ENCODE assay signal across 17 cellular contexts in the genomic region with DNA sequence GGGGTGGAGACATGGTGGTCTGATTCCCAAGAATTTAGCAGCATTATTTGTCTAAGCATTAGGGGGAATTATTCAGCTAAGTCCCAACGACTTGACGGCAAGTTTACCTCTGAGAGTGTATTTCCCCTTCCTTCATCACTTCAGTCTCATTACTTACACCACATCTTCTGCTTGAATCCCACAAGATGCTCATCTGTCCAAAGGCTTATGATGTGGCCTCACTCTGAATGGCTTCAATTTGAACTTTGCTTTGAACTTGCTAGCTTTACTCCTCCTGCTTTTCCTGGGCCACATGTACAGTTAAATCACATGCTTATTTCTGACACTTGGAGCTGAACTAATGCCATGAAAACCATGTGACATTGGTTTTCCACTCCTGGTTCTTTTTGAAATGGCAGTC.
DNase-seq lines count a peak whose midpoint lies in the region; ATAC-seq and TF ChIP-seq lines count a peak whose summit lies in the region.
"Had no signal": no experiment of that assay in that cellular context is flagged by ENCODE, and none has a peak within 500 bp of the region (broad histone marks: within the 10 kb centered on the region; RNA-seq: fewer than 3 reads in every experiment).

No MANE protein-coding gene starts in this region.

- peaks cover 22% of the 10 kb centered on the region for H3K36me3 Mint-ChIP-seq in T-helper 1 cell treated with Interleukin-12 subunit alpha and Interleukin-12 subunit beta and Interleukin-4 antibody, amounts not matched to agents 30 μg/mL and 1 μg/mL, for 36 hours (ENCODE audit: low read depth)
- no peaks in the 10 kb centered on the region for H3K36me3 Mint-ChIP-seq in activated naive CD4-positive, alpha-beta T cell treated with anti-CD3 and anti-CD28 coated beads, Interleukin-2, amount 50 U/mL, for 24 hours
- peaks cover 18% of the 10 kb centered on the region for H3K36me3 Mint-ChIP-seq in activated T-helper 2 cell treated with anti-CD3 and anti-CD28 coated beads, Interferon-gamma antibody, Interleukin-2, Interleukin-4, amounts not matched to agents 10 μg/mL and 5 μg/mL and 100 μg/mL, durations not matched to agents 14 hours and 24 hours and 36 hours (ENCODE audit: low read depth)
- peaks cover 2% of the 10 kb centered on the region for H3K36me3 Mint-ChIP-seq in stimulated activated naive CD8-positive, alpha-beta T cell treated with anti-CD3 and anti-CD28 coated beads, Interleukin-15, Interleukin-2, amounts not matched to agents 100 ng/mL and 50 ng/mL, for 24 hours (ENCODE audit: low read depth)
- H3K36me3 Mint-ChIP-seq: CD4-positive, alpha-beta memory T cell had no signal

- no peaks in the 10 kb centered on the region for H3K36me3 ChIP-seq in upper lobe of right lung
- H3K36me3 ChIP-seq: BE2C had no signal

- H3K27me3 Mint-ChIP-seq in T-helper 1 cell treated with Interleukin-12 subunit alpha and Interleukin-12 subunit beta and Interleukin-4 antibody, amounts not matched to agents 30 μg/mL and 1 μg/mL, for 36 hours (ENCODE audit: low read depth), result no peaks in the 10 kb centered on the region
- no peaks in the 10 kb centered on the region for H3K27me3 Mint-ChIP-seq in activated naive CD4-positive, alpha-beta T cell treated with anti-CD3 and anti-CD28 coated beads, Interleukin-2, amount 50 U/mL, for 24 hours
- no peaks in the 10 kb centered on the region for H3K27me3 Mint-ChIP-seq in activated T-helper 2 cell treated with anti-CD3 and anti-CD28 coated beads, Interferon-gamma antibody, Interleukin-2, Interleukin-4, amounts not matched to agents 10 μg/mL and 5 μg/mL and 100 μg/mL, durations not matched to agents 14 hours and 24 hours and 36 hours (ENCODE audit: low read depth)
- H3K27me3 Mint-ChIP-seq in stimulated activated naive CD8-positive, alpha-beta T cell treated with anti-CD3 and anti-CD28 coated beads, Interleukin-15, Interleukin-2, amounts not matched to agents 100 ng/mL and 50 ng/mL, for 24 hours, result no peaks in the 10 kb centered on the region
- H3K27me3 Mint-ChIP-seq: CD4-positive, alpha-beta memory T cell had no signal

- DNase-seq in T-helper 1 cell (no peak), upper lobe of right lung (no peak)
- DNase-seq in activated naive CD4-positive, alpha-beta T cell (lab: John Stamatoyannopoulos, UW), result no peak
- DNase-seq in activated T-helper 2 cell treated with anti-CD3 and anti-CD28 coated beads, Interferon-gamma antibody, Interleukin-2, Interleukin-4, amounts not matched to agents 10 μg/mL and 5 μg/mL and 100 μg/mL, durations not matched to agents 14 hours and 24 hours and 36 hours (ENCODE audit: low spot score), result no peak
- DNase-seq: BE2C; CD4-positive, alpha-beta memory T cell; KG1; NCI-H146; NCI-H2081; NCI-H510A; NCI-H774; RPMI8226 had no signal

- no peaks in the 10 kb centered on the region for H3K4me1 ChIP-seq in upper lobe of right lung
- H3K4me1 ChIP-seq: BE2C had no signal

- intact Hi-C loops in activated T-helper 2 cell treated with anti-CD3 and anti-CD28 coated beads, Interferon-gamma antibody, Interleukin-2, Interleukin-4, amounts not matched to agents 10 μg/mL and 5 μg/mL and 100 μg/mL, durations not matched to agents 14 hours and 24 hours and 36 hours (cut with micrococcal nuclease), result loop anchor here (2.0 kb wide), 2 partner anchors 22 to 100 kb away; no protein-coding TSS in a partner anchor
- intact Hi-C loops in upper lobe of right lung (cut with DNase I), result no loop called here

- peaks cover 62% of the 10 kb centered on the region for H3K4me1 Mint-ChIP-seq in T-helper 1 cell treated with Interleukin-12 subunit alpha and Interleukin-12 subunit beta and Interleukin-4 antibody, amounts not matched to agents 30 μg/mL and 1 μg/mL, for 36 hours (ENCODE audit: low read depth)
- H3K4me1 Mint-ChIP-seq in activated naive CD4-positive, alpha-beta T cell treated with anti-CD3 and anti-CD28 coated beads, Interleukin-2, amount 50 U/mL, for 24 hours, result peaks cover 39% of the 10 kb centered on the region
- H3K4me1 Mint-ChIP-seq in activated T-helper 2 cell treated with anti-CD3 and anti-CD28 coated beads, Interferon-gamma antibody, Interleukin-2, Interleukin-4, amounts not matched to agents 10 μg/mL and 5 μg/mL and 100 μg/mL, durations not matched to agents 14 hours and 24 hours and 36 hours (ENCODE audit: low read depth), result peaks cover 76% of the 10 kb centered on the region
- H3K4me1 Mint-ChIP-seq in stimulated activated naive CD8-positive, alpha-beta T cell treated with anti-CD3 and anti-CD28 coated beads, Interleukin-15, Interleukin-2, amounts not matched to agents 100 ng/mL and 50 ng/mL, for 24 hours (ENCODE audit: low read depth), result peaks cover 72% of the 10 kb centered on the region

- H3K27ac Mint-ChIP-seq in T-helper 1 cell treated with Interleukin-12 subunit alpha and Interleukin-12 subunit beta and Interleukin-4 antibody, amounts not matched to agents 30 μg/mL and 1 μg/mL, for 36 hours, result peak overlapping the region; percentile 52
- peak overlapping the region; percentile 56 for H3K27ac Mint-ChIP-seq in activated naive CD4-positive, alpha-beta T cell treated with anti-CD3 and anti-CD28 coated beads, Interleukin-2, amount 50 U/mL, for 24 hours
- H3K27ac Mint-ChIP-seq in activated T-helper 2 cell treated with anti-CD3 and anti-CD28 coated beads, Interferon-gamma antibody, Interleukin-2, Interleukin-4, amounts not matched to agents 10 μg/mL and 5 μg/mL and 100 μg/mL, durations not matched to agents 14 hours and 24 hours and 36 hours, result peak overlapping the region; percentile 71
- peak overlapping the region; percentile 67 for H3K27ac Mint-ChIP-seq in stimulated activated naive CD8-positive, alpha-beta T cell treated with anti-CD3 and anti-CD28 coated beads, Interleukin-15, Interleukin-2, amounts not matched to agents 100 ng/mL and 50 ng/mL, for 24 hours

- H3K27ac ChIP-seq in upper lobe of right lung, result no peak overlapping the region
- H3K27ac ChIP-seq: 22Rv1 had no signal

- no peaks in the 10 kb centered on the region for H3K9me3 ChIP-seq in upper lobe of right lung
- H3K9me3 ChIP-seq: BE2C had no signal

- no peak for TF ChIP-seq CTCF in upper lobe of right lung (IDR thresholded peaks at IDR 0.05)

- H3K4me3 ChIP-seq in upper lobe of right lung, result no peak overlapping the region

- H3K9me3 Mint-ChIP-seq in T-helper 1 cell treated with Interleukin-12 subunit alpha and Interleukin-12 subunit beta and Interleukin-4 antibody, amounts not matched to agents 30 μg/mL and 1 μg/mL, for 36 hours, result peaks cover 14% of the 10 kb centered on the region
- peaks cover 4% of the 10 kb centered on the region for H3K9me3 Mint-ChIP-seq in activated naive CD4-positive, alpha-beta T cell treated with anti-CD3 and anti-CD28 coated beads, Interleukin-2, amount 50 U/mL, for 24 hours
- peaks cover 6% of the 10 kb centered on the region for H3K9me3 Mint-ChIP-seq in activated T-helper 2 cell treated with anti-CD3 and anti-CD28 coated beads, Interferon-gamma antibody, Interleukin-2, Interleukin-4, amounts not matched to agents 10 μg/mL and 5 μg/mL and 100 μg/mL, durations not matched to agents 14 hours and 24 hours and 36 hours
- H3K9me3 Mint-ChIP-seq in stimulated activated naive CD8-positive, alpha-beta T cell treated with anti-CD3 and anti-CD28 coated beads, Interleukin-15, Interleukin-2, amounts not matched to agents 100 ng/mL and 50 ng/mL, for 24 hours, result peaks cover 6% of the 10 kb centered on the region

- ATAC-seq in GM18870 (IDR thresholded peaks at IDR 0.05; ENCODE audit: unreplicated experiment), result no peak
- ATAC-seq in upper lobe of right lung, result no peak

- no peak overlapping the region for H3K4me3 Mint-ChIP-seq in T-helper 1 cell treated with Interleukin-12 subunit alpha and Interleukin-12 subunit beta and Interleukin-4 antibody, amounts not matched to agents 30 μg/mL and 1 μg/mL, for 36 hours
- no peak overlapping the region for H3K4me3 Mint-ChIP-seq in activated naive CD4-positive, alpha-beta T cell treated with anti-CD3 and anti-CD28 coated beads, Interleukin-2, amount 50 U/mL, for 24 hours
- H3K4me3 Mint-ChIP-seq in activated T-helper 2 cell treated with anti-CD3 and anti-CD28 coated beads, Interferon-gamma antibody, Interleukin-2, Interleukin-4, amounts not matched to agents 10 μg/mL and 5 μg/mL and 100 μg/mL, durations not matched to agents 14 hours and 24 hours and 36 hours (ENCODE audit: low read depth), result no peak overlapping the region
- no peak overlapping the region for H3K4me3 Mint-ChIP-seq in stimulated activated naive CD8-positive, alpha-beta T cell treated with anti-CD3 and anti-CD28 coated beads, Interleukin-15, Interleukin-2, amounts not matched to agents 100 ng/mL and 50 ng/mL, for 24 hours

- H3K27me3 ChIP-seq in upper lobe of right lung, result no peaks in the 10 kb centered on the region
- H3K27me3 ChIP-seq: BE2C had no signal
